In the genomic region with DNA sequence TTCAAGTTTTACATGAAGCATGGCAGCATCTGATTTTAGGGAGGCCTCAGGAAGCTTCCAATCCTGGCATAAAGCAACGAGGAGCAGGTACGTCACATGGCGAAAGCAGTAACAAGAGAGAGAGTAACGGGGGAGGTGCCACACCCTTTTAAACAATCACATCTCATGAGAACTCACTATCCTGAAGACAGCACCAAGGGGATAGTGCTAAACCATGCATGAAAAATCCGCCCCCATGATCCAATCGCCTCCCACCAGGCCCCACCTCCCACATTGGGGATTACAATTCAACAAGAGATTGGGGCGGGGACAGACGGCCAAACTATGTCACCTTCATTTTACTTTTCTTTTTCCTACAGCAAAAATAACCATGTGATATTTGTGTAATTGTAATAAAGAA, we compare ENCODE assay signal across 1 cellular context.
TF ChIP-seq lines count a peak whose summit lies in the region.

No MANE protein-coding gene starts in this region.

TF ChIP-seq in GM23338, 12 proteins besides CTCF, POLR2A, EP300 and RAD21 (continued from another document):
- TF ChIP-seq, protein P1, sequence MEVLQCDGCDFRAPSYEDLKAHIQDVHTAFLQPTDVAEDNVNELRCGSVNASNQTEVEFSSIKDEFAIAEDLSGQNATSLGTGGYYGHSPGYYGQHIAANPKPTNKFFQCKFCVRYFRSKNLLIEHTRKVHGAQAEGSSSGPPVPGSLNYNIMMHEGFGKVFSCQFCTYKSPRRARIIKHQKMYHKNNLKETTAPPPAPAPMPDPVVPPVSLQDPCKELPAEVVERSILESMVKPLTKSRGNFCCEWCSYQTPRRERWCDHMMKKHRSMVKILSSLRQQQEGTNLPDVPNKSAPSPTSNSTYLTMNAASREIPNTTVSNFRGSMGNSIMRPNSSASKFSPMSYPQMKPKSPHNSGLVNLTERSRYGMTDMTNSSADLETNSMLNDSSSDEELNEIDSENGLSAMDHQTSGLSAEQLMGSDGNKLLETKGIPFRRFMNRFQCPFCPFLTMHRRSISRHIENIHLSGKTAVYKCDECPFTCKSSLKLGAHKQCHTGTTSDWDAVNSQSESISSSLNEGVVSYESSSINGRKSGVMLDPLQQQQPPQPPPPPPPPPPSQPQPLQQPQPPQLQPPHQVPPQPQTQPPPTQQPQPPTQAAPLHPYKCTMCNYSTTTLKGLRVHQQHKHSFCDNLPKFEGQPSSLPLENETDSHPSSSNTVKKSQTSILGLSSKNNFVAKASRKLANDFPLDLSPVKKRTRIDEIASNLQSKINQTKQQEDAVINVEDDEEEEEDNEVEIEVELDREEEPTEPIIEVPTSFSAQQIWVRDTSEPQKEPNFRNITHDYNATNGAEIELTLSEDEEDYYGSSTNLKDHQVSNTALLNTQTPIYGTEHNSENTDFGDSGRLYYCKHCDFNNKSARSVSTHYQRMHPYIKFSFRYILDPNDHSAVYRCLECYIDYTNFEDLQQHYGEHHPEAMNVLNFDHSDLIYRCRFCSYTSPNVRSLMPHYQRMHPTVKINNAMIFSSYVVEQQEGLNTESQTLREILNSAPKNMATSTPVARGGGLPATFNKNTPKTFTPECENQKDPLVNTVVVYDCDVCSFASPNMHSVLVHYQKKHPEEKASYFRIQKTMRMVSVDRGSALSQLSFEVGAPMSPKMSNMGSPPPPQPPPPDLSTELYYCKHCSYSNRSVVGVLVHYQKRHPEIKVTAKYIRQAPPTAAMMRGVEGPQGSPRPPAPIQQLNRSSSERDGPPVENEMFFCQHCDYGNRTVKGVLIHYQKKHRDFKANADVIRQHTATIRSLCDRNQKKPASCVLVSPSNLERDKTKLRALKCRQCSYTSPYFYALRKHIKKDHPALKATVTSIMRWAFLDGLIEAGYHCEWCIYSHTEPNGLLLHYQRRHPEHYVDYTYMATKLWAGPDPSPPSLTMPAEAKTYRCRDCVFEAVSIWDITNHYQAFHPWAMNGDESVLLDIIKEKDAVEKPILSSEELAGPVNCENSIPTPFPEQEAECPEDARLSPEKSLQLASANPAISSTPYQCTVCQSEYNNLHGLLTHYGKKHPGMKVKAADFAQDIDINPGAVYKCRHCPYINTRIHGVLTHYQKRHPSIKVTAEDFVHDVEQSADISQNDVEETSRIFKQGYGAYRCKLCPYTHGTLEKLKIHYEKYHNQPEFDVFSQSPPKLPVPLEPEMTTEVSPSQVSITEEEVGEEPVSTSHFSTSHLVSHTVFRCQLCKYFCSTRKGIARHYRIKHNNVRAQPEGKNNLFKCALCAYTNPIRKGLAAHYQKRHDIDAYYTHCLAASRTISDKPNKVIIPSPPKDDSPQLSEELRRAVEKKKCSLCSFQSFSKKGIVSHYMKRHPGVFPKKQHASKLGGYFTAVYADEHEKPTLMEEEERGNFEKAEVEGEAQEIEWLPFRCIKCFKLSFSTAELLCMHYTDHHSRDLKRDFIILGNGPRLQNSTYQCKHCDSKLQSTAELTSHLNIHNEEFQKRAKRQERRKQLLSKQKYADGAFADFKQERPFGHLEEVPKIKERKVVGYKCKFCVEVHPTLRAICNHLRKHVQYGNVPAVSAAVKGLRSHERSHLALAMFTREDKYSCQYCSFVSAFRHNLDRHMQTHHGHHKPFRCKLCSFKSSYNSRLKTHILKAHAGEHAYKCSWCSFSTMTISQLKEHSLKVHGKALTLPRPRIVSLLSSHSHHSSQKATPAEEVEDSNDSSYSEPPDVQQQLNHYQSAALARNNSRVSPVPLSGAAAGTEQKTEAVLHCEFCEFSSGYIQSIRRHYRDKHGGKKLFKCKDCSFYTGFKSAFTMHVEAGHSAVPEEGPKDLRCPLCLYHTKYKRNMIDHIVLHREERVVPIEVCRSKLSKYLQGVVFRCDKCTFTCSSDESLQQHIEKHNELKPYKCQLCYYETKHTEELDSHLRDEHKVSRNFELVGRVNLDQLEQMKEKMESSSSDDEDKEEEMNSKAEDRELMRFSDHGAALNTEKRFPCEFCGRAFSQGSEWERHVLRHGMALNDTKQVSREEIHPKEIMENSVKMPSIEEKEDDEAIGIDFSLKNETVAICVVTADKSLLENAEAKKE (CRISPR knock-in tag; IDR thresholded peaks at IDR 0.05), result no peak
- TF ChIP-seq JUNB (IDR thresholded peaks at IDR 0.05; ENCODE audit: unreplicated experiment) (no peak), CREB1 (CRISPR knock-in tag; IDR thresholded peaks at IDR 0.05; ENCODE audit: low read depth) (no peak), ZNF114 (CRISPR knock-in tag; IDR thresholded peaks at IDR 0.05) (no peak), EZH2phosphoT487 (IDR thresholded peaks at IDR 0.05; ENCODE audit: unreplicated experiment) (no peak), STAT1 (IDR thresholded peaks at IDR 0.05; ENCODE audit: unreplicated experiment) (no peak), NANOG (IDR thresholded peaks at IDR 0.05; ENCODE audit: borderline replicate concordance) (no peak), ZNF331 (CRISPR knock-in tag; IDR thresholded peaks at IDR 0.05; ENCODE audit: low read depth) (no peak)
- TF ChIP-seq, protein P2, sequence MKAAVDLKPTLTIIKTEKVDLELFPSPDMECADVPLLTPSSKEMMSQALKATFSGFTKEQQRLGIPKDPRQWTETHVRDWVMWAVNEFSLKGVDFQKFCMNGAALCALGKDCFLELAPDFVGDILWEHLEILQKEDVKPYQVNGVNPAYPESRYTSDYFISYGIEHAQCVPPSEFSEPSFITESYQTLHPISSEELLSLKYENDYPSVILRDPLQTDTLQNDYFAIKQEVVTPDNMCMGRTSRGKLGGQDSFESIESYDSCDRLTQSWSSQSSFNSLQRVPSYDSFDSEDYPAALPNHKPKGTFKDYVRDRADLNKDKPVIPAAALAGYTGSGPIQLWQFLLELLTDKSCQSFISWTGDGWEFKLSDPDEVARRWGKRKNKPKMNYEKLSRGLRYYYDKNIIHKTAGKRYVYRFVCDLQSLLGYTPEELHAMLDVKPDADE (IDR thresholded peaks at IDR 0.05), result no peak
- TF ChIP-seq, protein P3, sequence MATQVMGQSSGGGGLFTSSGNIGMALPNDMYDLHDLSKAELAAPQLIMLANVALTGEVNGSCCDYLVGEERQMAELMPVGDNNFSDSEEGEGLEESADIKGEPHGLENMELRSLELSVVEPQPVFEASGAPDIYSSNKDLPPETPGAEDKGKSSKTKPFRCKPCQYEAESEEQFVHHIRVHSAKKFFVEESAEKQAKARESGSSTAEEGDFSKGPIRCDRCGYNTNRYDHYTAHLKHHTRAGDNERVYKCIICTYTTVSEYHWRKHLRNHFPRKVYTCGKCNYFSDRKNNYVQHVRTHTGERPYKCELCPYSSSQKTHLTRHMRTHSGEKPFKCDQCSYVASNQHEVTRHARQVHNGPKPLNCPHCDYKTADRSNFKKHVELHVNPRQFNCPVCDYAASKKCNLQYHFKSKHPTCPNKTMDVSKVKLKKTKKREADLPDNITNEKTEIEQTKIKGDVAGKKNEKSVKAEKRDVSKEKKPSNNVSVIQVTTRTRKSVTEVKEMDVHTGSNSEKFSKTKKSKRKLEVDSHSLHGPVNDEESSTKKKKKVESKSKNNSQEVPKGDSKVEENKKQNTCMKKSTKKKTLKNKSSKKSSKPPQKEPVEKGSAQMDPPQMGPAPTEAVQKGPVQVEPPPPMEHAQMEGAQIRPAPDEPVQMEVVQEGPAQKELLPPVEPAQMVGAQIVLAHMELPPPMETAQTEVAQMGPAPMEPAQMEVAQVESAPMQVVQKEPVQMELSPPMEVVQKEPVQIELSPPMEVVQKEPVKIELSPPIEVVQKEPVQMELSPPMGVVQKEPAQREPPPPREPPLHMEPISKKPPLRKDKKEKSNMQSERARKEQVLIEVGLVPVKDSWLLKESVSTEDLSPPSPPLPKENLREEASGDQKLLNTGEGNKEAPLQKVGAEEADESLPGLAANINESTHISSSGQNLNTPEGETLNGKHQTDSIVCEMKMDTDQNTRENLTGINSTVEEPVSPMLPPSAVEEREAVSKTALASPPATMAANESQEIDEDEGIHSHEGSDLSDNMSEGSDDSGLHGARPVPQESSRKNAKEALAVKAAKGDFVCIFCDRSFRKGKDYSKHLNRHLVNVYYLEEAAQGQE (IDR thresholded peaks at IDR 0.05; ENCODE audit: unreplicated experiment), result no peak
TF ChIP-seq in GM23338: peak in this region for 0.
